1 cellular context compared by ENCODE assay signal in genomic region chr6:108565893-108566292, GRCh38.
TF ChIP-seq lines count a peak whose summit lies in the region.

No MANE protein-coding gene starts in this region.

TF ChIP-seq in GM23338, 12 proteins besides CTCF, POLR2A, EP300 and RAD21 (continued from another document):
- TF ChIP-seq ZNF462 (CRISPR knock-in tag; IDR thresholded peaks at IDR 0.05) (no peak), EZH2phosphoT487 (IDR thresholded peaks at IDR 0.05; ENCODE audit: unreplicated experiment) (no peak)
